In genomic region chr6:30814137-30815084, GRCh38 we compare ENCODE assay signal across 1 cellular context.
TF ChIP-seq lines count a peak whose summit lies in the region.

No MANE protein-coding gene starts in this region.

TF ChIP-seq in K562, 482 proteins besides CTCF, POLR2A, EP300 and RAD21 (continued from another document and continues in another):
- TF ChIP-seq, protein P1, sequence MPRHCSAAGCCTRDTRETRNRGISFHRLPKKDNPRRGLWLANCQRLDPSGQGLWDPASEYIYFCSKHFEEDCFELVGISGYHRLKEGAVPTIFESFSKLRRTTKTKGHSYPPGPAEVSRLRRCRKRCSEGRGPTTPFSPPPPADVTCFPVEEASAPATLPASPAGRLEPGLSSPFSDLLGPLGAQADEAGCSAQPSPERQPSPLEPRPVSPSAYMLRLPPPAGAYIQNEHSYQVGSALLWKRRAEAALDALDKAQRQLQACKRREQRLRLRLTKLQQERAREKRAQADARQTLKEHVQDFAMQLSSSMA (CRISPR knock-in tag; IDR thresholded peaks at IDR 0.05): no peak
- TF ChIP-seq SMAD1 (IDR thresholded peaks at IDR 0.05; ENCODE audit: low read depth, low read length, partially characterized antibody) (no peak), TOE1 (IDR thresholded peaks at IDR 0.05; ENCODE audit: borderline replicate concordance) (peak; percentile 79), TOE1 (CRISPR knock-in tag; IDR thresholded peaks at IDR 0.05; ENCODE audit: borderline replicate concordance, low read depth) (no peak), NFRKB (IDR thresholded peaks at IDR 0.05; ENCODE audit: low read depth) (peak; percentile 62; the same call in 1 of the 2 replicates), GTF2F1 (IDR thresholded peaks at IDR 0.05; ENCODE audit: low read depth, low read length) (no peak), ASH1L (IDR thresholded peaks at IDR 0.05; ENCODE audit: borderline replicate concordance, low read depth, partially characterized antibody) (peak; percentile 13), WHSC1 (IDR thresholded peaks at IDR 0.05; ENCODE audit: low read length) (no peak), ESRRA (IDR thresholded peaks at IDR 0.05; ENCODE audit: borderline replicate concordance, low read depth) (peak; percentile 6; the same call in 1 of the 2 replicates), TRIM25 (IDR thresholded peaks at IDR 0.05; ENCODE audit: borderline replicate concordance) (no peak), EZH2 (IDR thresholded peaks at IDR 0.05; ENCODE audit: borderline replicate concordance, low read depth, low read length) (no peak), DPF2 (IDR thresholded peaks at IDR 0.05) (peak; percentile 94), NR4A1 (CRISPR knock-in tag; IDR thresholded peaks at IDR 0.05) (0 out of 2 replicates have a peak, but pooled peaks have one; percentile 45), NR4A1 (tag; IDR thresholded peaks at IDR 0.05) (peak; percentile 61; the same call in 1 of the 2 replicates), SPI1 (IDR thresholded peaks at IDR 0.05; ENCODE audit: borderline replicate concordance, low read depth, low read length) (peak; percentile 32; the same call in 1 of the 2 replicates), NUFIP1 (IDR thresholded peaks at IDR 0.05; ENCODE audit: partially characterized antibody) (peak; percentile 65), KAT7 (CRISPR knock-in tag; IDR thresholded peaks at IDR 0.05; ENCODE audit: borderline replicate concordance) (no peak), ZNF408 (CRISPR knock-in tag; IDR thresholded peaks at IDR 0.05; ENCODE audit: low read depth) (no peak), EWSR1 (IDR thresholded peaks at IDR 0.05; ENCODE audit: borderline replicate concordance, low read depth, partially characterized antibody) (no peak), BRD4 (IDR thresholded peaks at IDR 0.05) (peak; percentile 32; the same call in 1 of the 2 replicates), MCM3 (IDR thresholded peaks at IDR 0.05) (no peak), ZKSCAN8 (CRISPR knock-in tag; IDR thresholded peaks at IDR 0.05) (peak; percentile 71; the same call in 1 of the 2 replicates), KLF6 (CRISPR knock-in tag; IDR thresholded peaks at IDR 0.05; ENCODE audit: borderline replicate concordance) (0 out of 2 replicates have a peak, but pooled peaks have one; percentile 19), NCOR1 (IDR thresholded peaks at IDR 0.05) (no peak), ETV1 (tag; conservative IDR thresholded peaks at IDR 0.05; ENCODE audit: low read depth) (no peak; the same call in 1 of the 2 replicates), CREM (IDR thresholded peaks at IDR 0.05; ENCODE audit: low read depth) (peak; percentile 29; the same call in 1 of the 2 replicates), NKRF (IDR thresholded peaks at IDR 0.05; ENCODE audit: borderline replicate concordance) (peak; percentile 13; the same call in 1 of the 2 replicates), TAF7 (tag; IDR thresholded peaks at IDR 0.05) (peak; percentile 57; the same call in 1 of the 2 replicates), ARID3A (IDR thresholded peaks at IDR 0.05; ENCODE audit: borderline replicate concordance, low read depth, low read length) (no peak), SMARCA4 (IDR thresholded peaks at IDR 0.05) (peak; percentile 93), ZNF134 (CRISPR knock-in tag; conservative IDR thresholded peaks at IDR 0.05) (no peak), RBM22 (IDR thresholded peaks at IDR 0.05; ENCODE audit: low read depth, low read length, poor library complexity, severe bottlenecking) (no peak), PRMT5 (CRISPR knock-in tag; IDR thresholded peaks at IDR 0.05) (no peak), KLF16 (IDR thresholded peaks at IDR 0.05) (no peak), SP1 (CRISPR knock-in tag; IDR thresholded peaks at IDR 0.05) (no peak), ZNF140 (CRISPR knock-in tag; IDR thresholded peaks at IDR 0.05) (0 out of 2 replicates have a peak, but pooled peaks have one; percentile 3), FOXM1 (IDR thresholded peaks at IDR 0.05; ENCODE audit: low read depth) (peak; percentile 63; the same call in 1 of the 2 replicates), FOXM1 (CRISPR knock-in tag; IDR thresholded peaks at IDR 0.05; ENCODE audit: low read depth) (no peak), NCOA2 (IDR thresholded peaks at IDR 0.05; ENCODE audit: partially characterized antibody in 2 of 2) (no peak), SAP30 (IDR thresholded peaks at IDR 0.05; ENCODE audit: borderline replicate concordance, insufficient read depth, low read depth, low read length, poor library complexity, severe bottlenecking) (no peak), NCOA1 (IDR thresholded peaks at IDR 0.05; ENCODE audit: low read depth) (0 out of 2 replicates have a peak, but pooled peaks have one; percentile 30), PHF21A (IDR thresholded peaks at IDR 0.05; ENCODE audit: borderline replicate concordance, low read depth) (no peak), HOMEZ (CRISPR knock-in tag; IDR thresholded peaks at IDR 0.05) (0 out of 2 replicates have a peak, but pooled peaks have one; percentile 38), HSF4 (CRISPR knock-in tag; IDR thresholded peaks at IDR 0.05; ENCODE audit: borderline replicate concordance) (no peak; the same call in 1 of the 2 replicates), RBM15 (IDR thresholded peaks at IDR 0.05; ENCODE audit: insufficient read depth, low read length) (no peak), KDM2B (CRISPR knock-in tag; IDR thresholded peaks at IDR 0.05) (0 out of 2 replicates have a peak, but pooled peaks have one; percentile 8), BCL6 (CRISPR knock-in tag; IDR thresholded peaks at IDR 0.05) (0 out of 2 replicates have a peak, but pooled peaks have one; percentile 4), COPS2 (conservative IDR thresholded peaks at IDR 0.05) (no peak), HEY1 (CRISPR knock-in tag; IDR thresholded peaks at IDR 0.05; ENCODE audit: borderline replicate concordance) (peak; percentile 47; the same call in 1 of the 2 replicates), KHSRP (IDR thresholded peaks at IDR 0.05) (peak; percentile 31; the same call in 1 of the 2 replicates)
- TF ChIP-seq, protein P2, sequence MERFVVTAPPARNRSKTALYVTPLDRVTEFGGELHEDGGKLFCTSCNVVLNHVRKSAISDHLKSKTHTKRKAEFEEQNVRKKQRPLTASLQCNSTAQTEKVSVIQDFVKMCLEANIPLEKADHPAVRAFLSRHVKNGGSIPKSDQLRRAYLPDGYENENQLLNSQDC (CRISPR knock-in tag; IDR thresholded peaks at IDR 0.05): no peak
- TF ChIP-seq, protein P3, sequence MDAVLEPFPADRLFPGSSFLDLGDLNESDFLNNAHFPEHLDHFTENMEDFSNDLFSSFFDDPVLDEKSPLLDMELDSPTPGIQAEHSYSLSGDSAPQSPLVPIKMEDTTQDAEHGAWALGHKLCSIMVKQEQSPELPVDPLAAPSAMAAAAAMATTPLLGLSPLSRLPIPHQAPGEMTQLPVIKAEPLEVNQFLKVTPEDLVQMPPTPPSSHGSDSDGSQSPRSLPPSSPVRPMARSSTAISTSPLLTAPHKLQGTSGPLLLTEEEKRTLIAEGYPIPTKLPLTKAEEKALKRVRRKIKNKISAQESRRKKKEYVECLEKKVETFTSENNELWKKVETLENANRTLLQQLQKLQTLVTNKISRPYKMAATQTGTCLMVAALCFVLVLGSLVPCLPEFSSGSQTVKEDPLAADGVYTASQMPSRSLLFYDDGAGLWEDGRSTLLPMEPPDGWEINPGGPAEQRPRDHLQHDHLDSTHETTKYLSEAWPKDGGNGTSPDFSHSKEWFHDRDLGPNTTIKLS (IDR thresholded peaks at IDR 0.05; ENCODE audit: borderline replicate concordance, low read depth): peak; percentile 29; the same call in 1 of the 2 replicates
- TF ChIP-seq, protein P4, sequence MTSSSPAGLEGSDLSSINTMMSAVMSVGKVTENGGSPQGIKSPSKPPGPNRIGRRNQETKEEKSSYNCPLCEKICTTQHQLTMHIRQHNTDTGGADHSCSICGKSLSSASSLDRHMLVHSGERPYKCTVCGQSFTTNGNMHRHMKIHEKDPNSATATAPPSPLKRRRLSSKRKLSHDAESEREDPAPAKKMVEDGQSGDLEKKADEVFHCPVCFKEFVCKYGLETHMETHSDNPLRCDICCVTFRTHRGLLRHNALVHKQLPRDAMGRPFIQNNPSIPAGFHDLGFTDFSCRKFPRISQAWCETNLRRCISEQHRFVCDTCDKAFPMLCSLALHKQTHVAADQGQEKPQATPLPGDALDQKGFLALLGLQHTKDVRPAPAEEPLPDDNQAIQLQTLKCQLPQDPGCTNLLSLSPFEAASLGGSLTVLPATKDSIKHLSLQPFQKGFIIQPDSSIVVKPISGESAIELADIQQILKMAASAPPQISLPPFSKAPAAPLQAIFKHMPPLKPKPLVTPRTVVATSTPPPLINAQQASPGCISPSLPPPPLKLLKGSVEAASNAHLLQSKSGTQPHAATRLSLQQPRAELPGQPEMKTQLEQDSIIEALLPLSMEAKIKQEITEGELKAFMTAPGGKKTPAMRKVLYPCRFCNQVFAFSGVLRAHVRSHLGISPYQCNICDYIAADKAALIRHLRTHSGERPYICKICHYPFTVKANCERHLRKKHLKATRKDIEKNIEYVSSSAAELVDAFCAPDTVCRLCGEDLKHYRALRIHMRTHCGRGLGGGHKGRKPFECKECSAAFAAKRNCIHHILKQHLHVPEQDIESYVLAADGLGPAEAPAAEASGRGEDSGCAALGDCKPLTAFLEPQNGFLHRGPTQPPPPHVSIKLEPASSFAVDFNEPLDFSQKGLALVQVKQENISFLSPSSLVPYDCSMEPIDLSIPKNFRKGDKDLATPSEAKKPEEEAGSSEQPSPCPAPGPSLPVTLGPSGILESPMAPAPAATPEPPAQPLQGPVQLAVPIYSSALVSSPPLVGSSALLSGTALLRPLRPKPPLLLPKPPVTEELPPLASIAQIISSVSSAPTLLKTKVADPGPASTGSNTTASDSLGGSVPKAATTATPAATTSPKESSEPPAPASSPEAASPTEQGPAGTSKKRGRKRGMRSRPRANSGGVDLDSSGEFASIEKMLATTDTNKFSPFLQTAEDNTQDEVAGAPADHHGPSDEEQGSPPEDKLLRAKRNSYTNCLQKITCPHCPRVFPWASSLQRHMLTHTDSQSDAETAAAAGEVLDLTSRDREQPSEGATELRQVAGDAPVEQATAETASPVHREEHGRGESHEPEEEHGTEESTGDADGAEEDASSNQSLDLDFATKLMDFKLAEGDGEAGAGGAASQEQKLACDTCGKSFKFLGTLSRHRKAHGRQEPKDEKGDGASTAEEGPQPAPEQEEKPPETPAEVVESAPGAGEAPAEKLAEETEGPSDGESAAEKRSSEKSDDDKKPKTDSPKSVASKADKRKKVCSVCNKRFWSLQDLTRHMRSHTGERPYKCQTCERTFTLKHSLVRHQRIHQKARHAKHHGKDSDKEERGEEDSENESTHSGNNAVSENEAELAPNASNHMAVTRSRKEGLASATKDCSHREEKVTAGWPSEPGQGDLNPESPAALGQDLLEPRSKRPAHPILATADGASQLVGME (CRISPR knock-in tag; IDR thresholded peaks at IDR 0.05): peak; percentile 39; the same call in 1 of the 2 replicates
